Comparison of ENCODE assay signal across 9 cellular contexts in genomic region chr1:115507256-115507589, GRCh38.
DNase-seq lines count a peak whose midpoint lies in the region; ATAC-seq and TF ChIP-seq lines count a peak whose summit lies in the region.
"Had no signal": no experiment of that assay in that cellular context is flagged by ENCODE, and none has a peak within 500 bp of the region (broad histone marks: within the 10 kb centered on the region; RNA-seq: fewer than 3 reads in every experiment).

No MANE protein-coding gene starts in this region.

- ATAC-seq in HG02973 (IDR thresholded peaks at IDR 0.05; ENCODE audit: unreplicated experiment) (no peak), HG02798 (IDR thresholded peaks at IDR 0.05; ENCODE audit: poor library complexity, unreplicated experiment) (no peak)
- ATAC-seq: activated CD8-positive, alpha-beta memory T cell treated with anti-CD3 and anti-CD28 coated beads, Interleukin-2, amount 10 ng/mL, durations not matched to agents 7 days and 5 days had no signal

- no peak overlapping the region for H2BK15ac ChIP-seq in mesenchymal stem cell (ENCODE audit: low read depth, poor library complexity, severe bottlenecking)

- no peaks in the 10 kb centered on the region for H3K9me3 ChIP-seq in mesenchymal stem cell (ENCODE audit: control insufficient read depth, low read length)
- H3K9me3 ChIP-seq in prostate gland, result no peaks in the 10 kb centered on the region

- H3K9me3 Mint-ChIP-seq in chondrocyte (ENCODE audit: low read depth), result no peaks in the 10 kb centered on the region

- H4K91ac ChIP-seq in mesenchymal stem cell (ENCODE audit: low read length), result no peak overlapping the region

- no peak overlapping the region for H2BK12ac ChIP-seq in mesenchymal stem cell (ENCODE audit: low read length in 2 of 2)

- H3K4me2 ChIP-seq in mesenchymal stem cell (ENCODE audit: low read length, poor library complexity, severe bottlenecking), result no peak overlapping the region

- no peak overlapping the region for H3K14ac ChIP-seq in mesenchymal stem cell (ENCODE audit: low read length in 2 of 2)

- H3K9ac ChIP-seq in mesenchymal stem cell (ENCODE audit: low read length), result peak overlapping the region; percentile 4

- H4K8ac ChIP-seq in mesenchymal stem cell (ENCODE audit: low read length), result no peak overlapping the region

- no peak overlapping the region for H3K27ac ChIP-seq in mesenchymal stem cell (ENCODE audit: low read length, poor library complexity, severe bottlenecking)
- no peak overlapping the region for H3K27ac ChIP-seq in prostate gland

- H2BK120ac ChIP-seq in mesenchymal stem cell (ENCODE audit: low read depth, low read length), result no peak overlapping the region

- H3K4ac ChIP-seq in mesenchymal stem cell (ENCODE audit: low read depth in 1 of 2, low read length in 2 of 2), result no peak overlapping the region

- no peak overlapping the region for H2BK5ac ChIP-seq in mesenchymal stem cell (ENCODE audit: low read depth, low read length, poor library complexity, severe bottlenecking)

- H3K79me1 ChIP-seq in mesenchymal stem cell (replicated peaks; ENCODE audit: low read length, poor library complexity, severe bottlenecking), result no peaks in the 10 kb centered on the region

- H3K18ac ChIP-seq in mesenchymal stem cell (ENCODE audit: low read depth in 1 of 2, low read length in 2 of 2), result no peak overlapping the region

- no peak overlapping the region for H3K23ac ChIP-seq in mesenchymal stem cell (ENCODE audit: low read length in 2 of 2)

- H3K4me3 Mint-ChIP-seq in chondrocyte (ENCODE audit: unreplicated experiment), result no peak overlapping the region
- H3K4me3 Mint-ChIP-seq: activated CD8-positive, alpha-beta memory T cell treated with anti-CD3 and anti-CD28 coated beads, Interleukin-2, amount 10 ng/mL, durations not matched to agents 7 days and 5 days had no signal

- WGBS in mesenchymal stem cell, result 58% methylated on average over 4 of the region's 4 CpGs
- 52% methylated on average over 4 of the region's 4 CpGs for WGBS in prostate gland

- H3K4me1 ChIP-seq in mesenchymal stem cell (ENCODE audit: control insufficient read depth, insufficient read depth, low read depth, low read length), result peaks cover 3% of the 10 kb centered on the region
- H3K4me1 ChIP-seq in prostate gland (replicated peaks), result no peaks in the 10 kb centered on the region

- H3K36me3 Mint-ChIP-seq in chondrocyte (ENCODE audit: low read depth), result no peaks in the 10 kb centered on the region
- H3K36me3 Mint-ChIP-seq: activated CD8-positive, alpha-beta memory T cell treated with anti-CD3 and anti-CD28 coated beads, Interleukin-2, amount 10 ng/mL, durations not matched to agents 7 days and 5 days had no signal

- H3K36me3 ChIP-seq in mesenchymal stem cell (ENCODE audit: control insufficient read depth in 1 of 2, insufficient read depth in 2 of 2, low read depth in 1 of 2, low read length in 2 of 2) (no peaks in the 10 kb centered on the region), prostate gland (no peaks in the 10 kb centered on the region)

- intact Hi-C loops in prostate gland (cut with DNase I), result no loop called here

- DNase-seq in EL, result peak; percentile 73
- DNase-seq in NCI-H1694 treated with DMSO at 0.1 percent for 48 hours (lab: John Stamatoyannopoulos, UW), result peak; percentile 15
- DNase-seq in chondrocyte (ENCODE audit: low spot score), result no peak
- DNase-seq in mesenchymal stem cell, result peak; percentile 43
- no peak for DNase-seq in 8988T
- DNase-seq in prostate gland (ENCODE audit: low spot score), result no peak
- DNase-seq: activated CD8-positive, alpha-beta memory T cell treated with anti-CD3 and anti-CD28 coated beads, Interleukin-2, amount 10 ng/mL, durations not matched to agents 7 days and 5 days had no signal

- no peak overlapping the region for H2AK5ac ChIP-seq in mesenchymal stem cell (ENCODE audit: low read length, severe bottlenecking)

- no peak overlapping the region for H2AFZ ChIP-seq in mesenchymal stem cell (ENCODE audit: low read depth, low read length)

- H3K27ac Mint-ChIP-seq in chondrocyte (ENCODE audit: unreplicated experiment), result no peak overlapping the region
- H3K27ac Mint-ChIP-seq: activated CD8-positive, alpha-beta memory T cell treated with anti-CD3 and anti-CD28 coated beads, Interleukin-2, amount 10 ng/mL, durations not matched to agents 7 days and 5 days had no signal

- TF ChIP-seq CTCF in chondrocyte (IDR thresholded peaks at IDR 0.05) (peak; percentile 80), prostate gland (IDR thresholded peaks at IDR 0.05) (peak in 1 of 4 experiments; percentile 20)

- H3K4me1 Mint-ChIP-seq in chondrocyte (ENCODE audit: low read depth), result peaks cover 22% of the 10 kb centered on the region
- H3K4me1 Mint-ChIP-seq: activated CD8-positive, alpha-beta memory T cell treated with anti-CD3 and anti-CD28 coated beads, Interleukin-2, amount 10 ng/mL, durations not matched to agents 7 days and 5 days had no signal

- H3K27me3 Mint-ChIP-seq in chondrocyte (ENCODE audit: low read depth), result no peaks in the 10 kb centered on the region

- no peak for TF ChIP-seq POLR2A in prostate gland (IDR thresholded peaks at IDR 0.05)

- no peaks in the 10 kb centered on the region for H3K27me3 ChIP-seq in mesenchymal stem cell (ENCODE audit: control insufficient read depth in 1 of 2, insufficient read depth in 1 of 2, low read length in 2 of 2)
- no peaks in the 10 kb centered on the region for H3K27me3 ChIP-seq in prostate gland (replicated peaks; ENCODE audit: insufficient read depth)

- H3K4me3 ChIP-seq in mesenchymal stem cell (ENCODE audit: insufficient read depth in 1 of 2, low read depth in 1 of 2, low read length in 2 of 2) (no peak overlapping the region), prostate gland (no peak overlapping the region)

Comparison
In these comparisons a context has a peak if more than half of its experiments do, and no peak if none do; other contexts are left out.
1. DNase-seq: peak in EL (single experiment), NCI-H1694 treated with DMSO at 0.1 percent for 48 hours (single experiment) and mesenchymal stem cell (single experiment); none in chondrocyte (single experiment), 8988T (single experiment) and prostate gland (single experiment).